In the genomic region with DNA sequence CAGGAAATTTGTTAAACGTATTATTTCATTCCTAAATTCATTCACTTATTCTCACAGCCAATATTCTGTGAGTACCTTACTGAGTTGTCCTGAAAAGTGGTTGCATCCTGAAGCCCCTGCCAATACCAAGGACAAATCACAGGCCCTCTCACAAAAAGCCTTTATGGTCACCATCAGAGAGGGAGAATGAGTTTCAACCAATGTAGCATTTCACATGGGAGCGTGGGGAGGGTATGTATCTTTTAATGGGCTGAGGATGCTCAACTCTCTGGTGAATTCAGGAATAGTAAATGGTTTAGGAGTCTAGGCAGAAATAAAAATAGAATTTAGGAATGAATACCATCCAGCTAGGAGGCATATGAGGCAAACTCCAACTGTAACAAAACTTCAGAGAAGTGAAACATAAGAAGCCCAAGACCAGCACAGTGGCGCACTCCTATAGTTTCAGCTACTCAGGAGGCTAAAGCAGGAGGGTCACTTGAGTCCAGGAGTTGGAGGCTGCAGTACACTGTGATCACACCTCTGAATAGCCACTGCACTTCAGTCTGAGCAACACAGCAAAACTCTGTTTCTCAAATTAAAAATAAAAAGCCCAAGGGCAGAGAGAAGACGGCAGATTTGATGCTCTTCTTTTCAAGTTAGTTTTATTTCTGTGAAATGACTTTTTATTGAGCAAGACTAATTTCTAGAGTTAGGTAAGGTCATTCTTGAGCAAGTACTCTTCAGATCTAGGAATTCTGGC, we compare ENCODE assay signal across 31 cellular contexts.
"Had no signal": no experiment of that assay in that cellular context is flagged by ENCODE, and none has a peak within 500 bp of the region (broad histone marks: within the 10 kb centered on the region; RNA-seq: fewer than 3 reads in every experiment).

No MANE protein-coding gene starts in this region.

- H3K4me1 ChIP-seq: left lung, lower lobe of right lung, prostate gland, stomach, testis, transverse colon, upper lobe of left lung, vagina had no signal

- FAIRE-seq: islet of Langerhans, kidney, pancreas, small intestine had no signal

- H3K36me3 ChIP-seq: left lung, lower lobe of right lung, pancreas, prostate gland, sigmoid colon, spleen, stomach, thyroid gland, transverse colon, upper lobe of left lung, vagina had no signal

- H3K4me3 ChIP-seq: left lung, lower lobe of right lung, pancreas, prostate gland, sigmoid colon, spleen, stomach, testis, thyroid gland, transverse colon, upper lobe of left lung, vagina had no signal

- H3K9me3 ChIP-seq: left lung, lower lobe of right lung, pancreas, prostate gland, sigmoid colon, spleen, stomach, testis, thyroid gland, transverse colon, upper lobe of left lung, vagina had no signal

- H3K9me3 Mint-ChIP-seq: immature natural killer cell; naive thymus-derived CD8-positive, alpha-beta T cell; nephron; neural crest cell; stimulated activated memory B cell treated with anti-CD40 and anti-IgM and Interleukin-4, amounts not matched to agents 10 μg/mL and 1 μg/mL and 100 μg/mL, for 72 hours had no signal

- H3K36me3 Mint-ChIP-seq: immature natural killer cell; naive thymus-derived CD8-positive, alpha-beta T cell; stimulated activated memory B cell treated with anti-CD40 and anti-IgM and Interleukin-4, amounts not matched to agents 10 μg/mL and 1 μg/mL and 100 μg/mL, for 72 hours had no signal

- H3K4me3 Mint-ChIP-seq: immature natural killer cell; naive thymus-derived CD8-positive, alpha-beta T cell; nephron; neural crest cell; stimulated activated memory B cell treated with anti-CD40 and anti-IgM and Interleukin-4, amounts not matched to agents 10 μg/mL and 1 μg/mL and 100 μg/mL, for 72 hours had no signal

- H3K27ac Mint-ChIP-seq: immature natural killer cell; naive thymus-derived CD8-positive, alpha-beta T cell; nephron; stimulated activated memory B cell treated with anti-CD40 and anti-IgM and Interleukin-4, amounts not matched to agents 10 μg/mL and 1 μg/mL and 100 μg/mL, for 72 hours had no signal

- ATAC-seq: left colon; left lung; lower lobe of right lung; naive thymus-derived CD8-positive, alpha-beta T cell; pancreas; right cardiac atrium; stimulated activated memory B cell treated with anti-CD40 and anti-IgM and Interleukin-4, amounts not matched to agents 10 μg/mL and 1 μg/mL and 100 μg/mL, for 72 hours had no signal

- H3K27ac ChIP-seq: left lung, lower lobe of right lung, pancreas, prostate gland, sigmoid colon, spleen, stomach, testis, thyroid gland, transverse colon, upper lobe of left lung, vagina had no signal

- H3K4me1 Mint-ChIP-seq: stimulated activated memory B cell treated with anti-CD40 and anti-IgM and Interleukin-4, amounts not matched to agents 10 μg/mL and 1 μg/mL and 100 μg/mL, for 72 hours had no signal

- DNase-seq: hypothalamus; immature natural killer cell; kidney; left colon; left lung; lower lobe of right lung; mammary epithelial cell; mesenchymal stem cell; naive thymus-derived CD8-positive, alpha-beta T cell; nucleus accumbens; pancreas; posterior cingulate gyrus; retina; right cardiac atrium; sigmoid colon; small intestine; spleen; stimulated activated CD4-positive, alpha-beta T cell treated with anti-CD3 and anti-CD28 coated beads, Interleukin-4, amount 100 ng/mL, for 4 hours; stimulated activated CD8-positive, alpha-beta memory T cell treated with anti-CD3 and anti-CD28 coated beads, Interleukin-4, amount 100 ng/mL, for 48 hours; stimulated activated naive CD4-positive, alpha-beta T cell treated with Interleukin-2 at 50 U/mL for 16 hours; stomach; testis; thyroid gland; transverse colon; upper lobe of left lung had no signal

- H3K27me3 ChIP-seq: pancreas, testis, thyroid gland, upper lobe of left lung, vagina had no signal
